In the genomic region with DNA sequence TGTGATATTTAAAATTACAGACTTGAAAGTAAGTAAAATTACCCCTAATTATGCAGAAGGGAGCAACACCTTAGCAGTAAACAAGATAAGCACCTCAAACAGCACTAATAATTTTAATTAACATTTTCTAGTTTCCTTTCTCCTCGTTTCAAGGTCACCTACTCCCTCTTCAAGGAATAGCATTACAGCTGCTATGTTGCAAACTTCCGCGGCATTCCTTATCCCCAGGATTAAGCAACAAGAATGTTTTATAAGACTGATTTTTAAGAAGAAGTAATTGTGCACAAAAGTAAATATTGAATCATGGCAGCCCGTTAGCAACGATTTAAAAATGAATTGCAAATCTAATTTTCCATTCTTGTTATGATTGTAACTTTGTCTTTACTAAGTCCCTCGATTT, we compare ENCODE assay signal across 26 cellular contexts.
A peak's percentile ranks its signal among the peaks of the same experiment; 100 is the strongest.
DNase-seq lines count a peak whose midpoint lies in the region; ATAC-seq, FAIRE-seq and TF ChIP-seq lines count a peak whose summit lies in the region.
"Had no signal": no experiment of that assay in that cellular context is flagged by ENCODE, and none has a peak within 500 bp of the region (broad histone marks: within the 10 kb centered on the region; RNA-seq: fewer than 3 reads in every experiment).

No MANE protein-coding gene starts in this region.

- H3K27me3 ChIP-seq in right atrium auricular region (no peaks in the 10 kb centered on the region), left ventricle myocardium inferior (ENCODE audit: low read depth) (no peaks in the 10 kb centered on the region), pancreas (no peaks in the 10 kb centered on the region)
- H3K27me3 ChIP-seq: BE2C; BLaER1 treated with 17β-estradiol and CSF1 and Interleukin-3, amounts not matched to agents 10 nM and 100 nM had no signal

- no peaks in the 10 kb centered on the region for H3K36me3 Mint-ChIP-seq in nephron (ENCODE audit: low read depth)
- H3K36me3 Mint-ChIP-seq: CD14-positive monocyte; CD8-positive, alpha-beta memory T cell had no signal

- H3K27me3 Mint-ChIP-seq in nephron (ENCODE audit: low read depth), result peaks cover 5% of the 10 kb centered on the region
- H3K27me3 Mint-ChIP-seq: CD4-positive, alpha-beta T cell had no signal

- WGBS in pancreas, 2 donors, result 14 to 20% methylated on average over 6 of the region's 6 CpGs

- H3K27ac ChIP-seq in right atrium auricular region, result no peak overlapping the region
- H3K27ac ChIP-seq in left ventricle myocardium inferior (replicated peaks), result no peak overlapping the region
- H3K27ac ChIP-seq in pancreas, result no peak overlapping the region
- H3K27ac ChIP-seq: A549; BLaER1 treated with 17β-estradiol and CSF1 and Interleukin-3, amounts not matched to agents 10 nM and 100 nM had no signal

- H3K4me3 ChIP-seq in right atrium auricular region, result no peak overlapping the region
- H3K4me3 ChIP-seq in left ventricle myocardium inferior, result no peak overlapping the region
- no peak overlapping the region for H3K4me3 ChIP-seq in pancreas
- H3K4me3 ChIP-seq: A549; BLaER1 treated with 17β-estradiol and CSF1 and Interleukin-3, amounts not matched to agents 10 nM and 100 nM; GM12878 had no signal

- H3K27ac Mint-ChIP-seq in nephron, result peak overlapping the region in 2 of 3 experiments; percentile 38 to 59
- H3K27ac Mint-ChIP-seq: CD14-positive monocyte; CD4-positive, alpha-beta T cell; CD8-positive, alpha-beta memory T cell had no signal

- no peak for TF ChIP-seq POLR2A in GM18505 (IDR thresholded peaks at IDR 0.05; ENCODE audit: borderline replicate concordance, extremely low read depth, insufficient read depth, insufficient read length)

- FAIRE-seq in endometrium (lab: Jason Lieb, UNC) (peak; percentile 64), pancreas (lab: Jason Lieb, UNC) (no peak)
- FAIRE-seq: A549, D721Med, GM12878, GM18507 had no signal

- H3K4me1 ChIP-seq in right atrium auricular region (peaks cover 0 to 12% of the 10 kb centered on the region in 2 donors), left ventricle myocardium inferior (peaks cover 24% of the 10 kb centered on the region), pancreas (no peaks in the 10 kb centered on the region)
- H3K4me1 ChIP-seq: A549 had no signal

- H3K36me3 ChIP-seq in right atrium auricular region, result no peaks in the 10 kb centered on the region
- H3K36me3 ChIP-seq in left ventricle myocardium inferior, result no peaks in the 10 kb centered on the region
- H3K36me3 ChIP-seq in pancreas, result no peaks in the 10 kb centered on the region
- H3K36me3 ChIP-seq: BE2C; BLaER1 treated with 17β-estradiol and CSF1 and Interleukin-3, amounts not matched to agents 10 nM and 100 nM had no signal

- intact Hi-C loops in left ventricle myocardium inferior (cut with micrococcal nuclease) (no loop called here), pancreas (cut with DNase I) (no loop called here)

- H3K9me3 Mint-ChIP-seq in nephron, result no peaks in the 10 kb centered on the region
- H3K9me3 Mint-ChIP-seq: CD14-positive monocyte; CD4-positive, alpha-beta T cell; CD8-positive, alpha-beta memory T cell had no signal

- DNase-seq in right atrium auricular region (ENCODE audit: low spot score), result peak; percentile 55
- no peak for DNase-seq in left ventricle myocardium inferior
- DNase-seq in pancreas, result no peak
- DNase-seq: 8988T; ACHN; AML-193; BE2C; CD4-positive, alpha-beta T cell; CD8-positive, alpha-beta memory T cell; DMS 273 treated with DMSO at 0.1 percent for 48 hours; DMS79; EL; GDM1; GOT3; H7; HCEC 1CT had no signal

- no peak for ATAC-seq in GM18511 (IDR thresholded peaks at IDR 0.05; ENCODE audit: unreplicated experiment)
- no peak for ATAC-seq in GM18505 (IDR thresholded peaks at IDR 0.05; ENCODE audit: unreplicated experiment)
- ATAC-seq in pancreas, result no peak
- ATAC-seq: A549, GM12878 had no signal

- H3K9me3 ChIP-seq in right atrium auricular region (no peaks in the 10 kb centered on the region), left ventricle myocardium inferior (replicated peaks) (no peaks in the 10 kb centered on the region), pancreas (no peaks in the 10 kb centered on the region)
- H3K9me3 ChIP-seq: A549; BE2C; BLaER1 treated with 17β-estradiol and CSF1 and Interleukin-3, amounts not matched to agents 10 nM and 100 nM had no signal

- peaks cover 63% of the 10 kb centered on the region for H3K4me1 Mint-ChIP-seq in nephron
- H3K4me1 Mint-ChIP-seq: CD14-positive monocyte; CD8-positive, alpha-beta memory T cell had no signal

- no peak overlapping the region for H3K4me3 Mint-ChIP-seq in nephron
- H3K4me3 Mint-ChIP-seq: CD14-positive monocyte; CD4-positive, alpha-beta T cell; CD8-positive, alpha-beta memory T cell had no signal

- no peak for TF ChIP-seq CTCF in right atrium auricular region (IDR thresholded peaks at IDR 0.05)
- TF ChIP-seq CTCF in left ventricle myocardium inferior (IDR thresholded peaks at IDR 0.05; ENCODE audit: borderline replicate concordance), result no peak
- no peak for TF ChIP-seq CTCF in nephron (IDR thresholded peaks at IDR 0.05; ENCODE audit: unreplicated experiment in 3 of 3)
- no peak for TF ChIP-seq CTCF in pancreas (IDR thresholded peaks at IDR 0.05)
